ENCODE assay signal across 20 cellular contexts in genomic region chr15:42858999-42859789, GRCh38.
A peak's percentile ranks its signal among the peaks of the same experiment; 100 is the strongest.
DNase-seq lines count a peak whose midpoint lies in the region; ATAC-seq and TF ChIP-seq lines count a peak whose summit lies in the region.
"Had no signal": no experiment of that assay in that cellular context is flagged by ENCODE, and none has a peak within 500 bp of the region (broad histone marks: within the 10 kb centered on the region; RNA-seq: fewer than 3 reads in every experiment).

No MANE protein-coding gene starts in this region.

- H3K27ac ChIP-seq in RWPE2 (ENCODE audit: poor library complexity, severe bottlenecking) (peak overlapping the region; percentile 12), epithelial cell of prostate (peak overlapping the region; percentile 25), right cardiac atrium (ENCODE audit: low read length) (peak overlapping the region; percentile 95), skeletal muscle tissue (ENCODE audit: low read depth, low read length) (peak overlapping the region; percentile 25), esophagus muscularis mucosa (replicated peaks in 1 of 4) (no peak overlapping the region)
- H3K27ac ChIP-seq: upper lobe of right lung had no signal

- TF ChIP-seq EP300 in esophagus muscularis mucosa (IDR thresholded peaks at IDR 0.05) = no peak

- peaks cover 24% of the 10 kb centered on the region for H3K4me1 ChIP-seq in RWPE2 (ENCODE audit: insufficient read depth, poor library complexity, severe bottlenecking)
- H3K4me1 ChIP-seq in right cardiac atrium (ENCODE audit: control insufficient read depth, insufficient read depth, low read length) = peaks cover 3% of the 10 kb centered on the region
- H3K4me1 ChIP-seq in skeletal muscle tissue (ENCODE audit: control insufficient read depth in 3 of 3, insufficient read depth in 3 of 3, low read length in 3 of 3) = peaks cover 3 to 7% (median 6%) of the 10 kb centered on the region in 3 donors
- peaks cover 8 to 37% (median 18%) of the 10 kb centered on the region in 4 donors for H3K4me1 ChIP-seq in esophagus muscularis mucosa
- H3K4me1 ChIP-seq: upper lobe of right lung had no signal

- peak; percentile 26 for ATAC-seq in RWPE2 (ENCODE audit: low read depth)
- ATAC-seq in right cardiac atrium = peak; percentile 62 to 74
- no peak for ATAC-seq in HG02852 (IDR thresholded peaks at IDR 0.05; ENCODE audit: unreplicated experiment)
- no peak for ATAC-seq in GM21367 (IDR thresholded peaks at IDR 0.05; ENCODE audit: unreplicated experiment)
- ATAC-seq: activated CD8-positive, alpha-beta memory T cell treated with anti-CD3 and anti-CD28 coated beads, Interleukin-2, amount 10 ng/mL, durations not matched to agents 7 days and 5 days; mucosa of descending colon; upper lobe of right lung; WTC11 had no signal

- H3K4me3 ChIP-seq in RWPE2 (ENCODE audit: severe bottlenecking) (no peak overlapping the region), right cardiac atrium (ENCODE audit: low read length) (no peak overlapping the region), skeletal muscle tissue (ENCODE audit: low read length in 3 of 3) (no peak overlapping the region), esophagus muscularis mucosa (no peak overlapping the region)
- H3K4me3 ChIP-seq: mucosa of descending colon, upper lobe of right lung had no signal

- H3K27me3 ChIP-seq in RWPE2 (ENCODE audit: insufficient read depth, poor library complexity, severe bottlenecking) = no peaks in the 10 kb centered on the region
- H3K27me3 ChIP-seq in right cardiac atrium (ENCODE audit: control insufficient read depth, insufficient read depth) = no peaks in the 10 kb centered on the region
- H3K27me3 ChIP-seq in skeletal muscle tissue (ENCODE audit: control insufficient read depth in 3 of 3, insufficient read depth in 3 of 3, low read length in 3 of 3) = no peaks in the 10 kb centered on the region
- no peaks in the 10 kb centered on the region for H3K27me3 ChIP-seq in esophagus muscularis mucosa
- H3K27me3 ChIP-seq: upper lobe of right lung had no signal

- DNase-seq in RWPE2 (ENCODE audit: low spot score) = no peak
- no peak for DNase-seq in epithelial cell of prostate (ENCODE audit: low read depth, low spot score)
- no peak for DNase-seq in right cardiac atrium
- no peak for DNase-seq in DMS 273 (lab: John Stamatoyannopoulos, UW; ENCODE audit: unreplicated experiment)
- no peak for DNase-seq in esophagus muscularis mucosa (ENCODE audit: extremely low spot score)
- DNase-seq: activated CD4-positive, alpha-beta T cell treated with anti-CD3 and anti-CD28 coated beads, Interleukin-2, amount 50 U/mL, for 1 hour; activated CD8-positive, alpha-beta memory T cell treated with anti-CD3 and anti-CD28 coated beads, Interleukin-2, amount 10 ng/mL, durations not matched to agents 7 days and 5 days; anterior cingulate cortex; CD8-positive, alpha-beta memory T cell; DMS153; effector CD4-positive, alpha-beta T cell; mucosa of descending colon; NCI-H1694 treated with DMSO at 0.1 percent for 48 hours; NCI-H69; T1000; upper lobe of right lung had no signal

- TF ChIP-seq POLR2A in esophagus muscularis mucosa (IDR thresholded peaks at IDR 0.05; ENCODE audit: low read depth) = no peak

- H3K9me3 ChIP-seq in RWPE2 (ENCODE audit: severe bottlenecking) (no peaks in the 10 kb centered on the region), right cardiac atrium (ENCODE audit: control insufficient read depth, low read length) (no peaks in the 10 kb centered on the region), skeletal muscle tissue (ENCODE audit: control insufficient read depth in 3 of 3, low read length in 3 of 3) (no peaks in the 10 kb centered on the region), esophagus muscularis mucosa (no peaks in the 10 kb centered on the region)
- H3K9me3 ChIP-seq: mucosa of descending colon, upper lobe of right lung had no signal

- intact Hi-C loops in right cardiac atrium (cut with DNase I) = no loop called here
- intact Hi-C loops in esophagus muscularis mucosa (cut with DNase I) = no loop called here

- WGBS in right cardiac atrium = 81% methylated on average over 2 of the region's 2 CpGs
- WGBS in esophagus muscularis mucosa = 87% methylated on average over 2 of the region's 2 CpGs

- no peak overlapping the region for H3K9ac ChIP-seq in skeletal muscle tissue (ENCODE audit: low read depth in 1 of 3, low read length in 3 of 3)

- TF ChIP-seq CTCF in RWPE2 (IDR thresholded peaks at IDR 0.05; ENCODE audit: poor library complexity, severe bottlenecking) = no peak
- TF ChIP-seq CTCF in esophagus muscularis mucosa (IDR thresholded peaks at IDR 0.05) = no peak

- H3K36me3 ChIP-seq in RWPE2 (ENCODE audit: low read depth) (peaks cover 11% of the 10 kb centered on the region), skeletal muscle tissue (ENCODE audit: control insufficient read depth in 3 of 3, insufficient read depth in 3 of 3, low read length in 3 of 3) (no peaks in the 10 kb centered on the region), esophagus muscularis mucosa (peaks cover 0 to 2% (median 0%) of the 10 kb centered on the region in 4 donors)

Comparison
In these comparisons a context has a peak if more than half of its experiments do, and no peak if none do; other contexts are left out.
1. ATAC-seq: peak in RWPE2 (single experiment) and right cardiac atrium (2 of 2); none in HG02852 (single experiment) and GM21367 (single experiment).
2. H3K27ac ChIP-seq: peak in RWPE2 (single experiment), epithelial cell of prostate (single experiment), right cardiac atrium (single experiment) and skeletal muscle tissue (single experiment); none in esophagus muscularis mucosa (0 of 4).